24 cellular contexts compared by ENCODE assay signal in the genomic region with DNA sequence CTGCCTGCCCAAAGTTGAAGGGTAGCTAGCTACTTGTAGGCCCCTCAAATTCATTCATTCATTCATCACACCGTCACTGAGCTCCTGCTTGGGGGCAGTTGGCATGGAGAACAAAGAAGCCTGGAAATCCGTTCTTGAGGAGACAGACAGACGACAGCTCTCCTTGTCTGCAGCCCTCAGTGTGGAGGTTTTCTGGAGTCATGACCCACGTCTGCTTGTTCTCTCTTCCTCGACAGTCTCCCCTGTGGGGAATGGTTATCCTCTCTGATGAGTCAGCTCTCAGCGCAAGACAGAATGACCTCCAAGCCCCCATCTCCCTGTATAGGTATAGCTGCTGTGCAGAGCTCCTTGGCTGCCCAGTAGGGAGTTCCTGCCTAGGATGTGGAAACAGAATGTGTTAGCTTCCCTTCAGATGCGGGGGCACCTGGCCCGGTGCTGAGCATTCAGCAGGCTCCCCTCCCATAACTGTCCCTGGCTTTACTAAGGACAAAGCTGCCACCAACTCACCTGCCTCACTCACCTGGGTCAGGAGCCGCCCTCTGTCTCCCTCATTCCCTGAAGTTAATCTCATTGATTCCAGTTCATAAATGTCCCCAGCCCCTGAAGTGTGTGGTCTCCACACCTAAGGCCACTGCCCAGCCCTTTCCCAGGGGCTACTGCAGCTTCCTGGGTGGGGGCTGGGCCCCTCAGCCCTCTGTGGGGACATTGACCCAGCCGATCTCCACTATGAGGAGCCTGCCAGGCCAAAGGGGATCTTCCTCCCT.
"Had no signal": no experiment of that assay in that cellular context is flagged by ENCODE, and none has a peak within 500 bp of the region (broad histone marks: within the 10 kb centered on the region; RNA-seq: fewer than 3 reads in every experiment).

No MANE protein-coding gene starts in this region.

- H3K4me3 ChIP-seq: left lung, lung, pancreas, psoas muscle, right atrium auricular region, tibial nerve had no signal

- H3K9me3 Mint-ChIP-seq: activated naive CD8-positive, alpha-beta T cell treated with anti-CD3 and anti-CD28 coated beads for 36 hours; activated T-cell treated with anti-CD3 and anti-CD28 coated beads, Interleukin-2, amount 50 U/mL, for 24 hours; activated T-helper 17 cell treated with anti-CD3 and anti-CD28 coated beads, Interleukin-2, amount 50 U/mL, for 72 hours; immature natural killer cell; neural crest cell; stimulated activated naive CD8-positive, alpha-beta T cell treated with anti-CD3 and anti-CD28 coated beads, Interleukin-15, Interleukin-2, amounts not matched to agents 100 ng/mL and 50 ng/mL, for 24 hours had no signal

- H3K4me1 ChIP-seq: left lung, pancreas, psoas muscle had no signal

- H3K27ac Mint-ChIP-seq: activated T-cell treated with anti-CD3 and anti-CD28 coated beads, Interleukin-2, amount 50 U/mL, for 24 hours; activated T-helper 17 cell treated with anti-CD3 and anti-CD28 coated beads, Interleukin-2, amount 50 U/mL, for 72 hours; immature natural killer cell; naive B cell; stimulated activated naive CD8-positive, alpha-beta T cell treated with anti-CD3 and anti-CD28 coated beads, Interleukin-15, Interleukin-2, amounts not matched to agents 100 ng/mL and 50 ng/mL, for 24 hours; WTC11 had no signal

- ATAC-seq: activated T-helper 17 cell treated with anti-CD3 and anti-CD28 coated beads, Interleukin-2, amount 50 U/mL, for 72 hours; foreskin keratinocyte; left lung; pancreas; psoas muscle; WTC11 had no signal

- DNase-seq: activated naive CD4-positive, alpha-beta T cell treated with Interleukin-2 at 50 U/mL for 16 hours; activated naive CD8-positive, alpha-beta T cell treated with anti-CD3 and anti-CD28 coated beads for 36 hours; activated T-cell treated with anti-CD3 and anti-CD28 coated beads, Interleukin-2, amount 50 U/mL, for 24 hours; amniotic stem cell; caudate nucleus; effector memory CD4-positive, alpha-beta T cell; foreskin keratinocyte; immature natural killer cell; kidney glomerular epithelial cell; left lung; naive B cell; pancreas; psoas muscle; stimulated activated CD4-positive, alpha-beta T cell treated with anti-CD3 and anti-CD28 coated beads, Interleukin-12 subunit alpha, Interleukin-12 subunit beta, amount 100 ng/mL, for 4 hours; T-helper 9 cell had no signal

- H3K27ac ChIP-seq: foreskin keratinocyte, left lung, pancreas, psoas muscle, right atrium auricular region, tibial nerve had no signal

- H3K27me3 Mint-ChIP-seq: activated naive CD8-positive, alpha-beta T cell treated with anti-CD3 and anti-CD28 coated beads for 36 hours had no signal

- H3K27me3 ChIP-seq: foreskin keratinocyte, pancreas, right atrium auricular region, tibial nerve had no signal

- H3K4me3 Mint-ChIP-seq: activated naive CD8-positive, alpha-beta T cell treated with anti-CD3 and anti-CD28 coated beads for 36 hours; activated T-cell treated with anti-CD3 and anti-CD28 coated beads, Interleukin-2, amount 50 U/mL, for 24 hours; activated T-helper 17 cell treated with anti-CD3 and anti-CD28 coated beads, Interleukin-2, amount 50 U/mL, for 72 hours; immature natural killer cell; naive B cell; neural crest cell; stimulated activated naive CD8-positive, alpha-beta T cell treated with anti-CD3 and anti-CD28 coated beads, Interleukin-15, Interleukin-2, amounts not matched to agents 100 ng/mL and 50 ng/mL, for 24 hours; WTC11 had no signal

- H3K36me3 Mint-ChIP-seq: activated naive CD8-positive, alpha-beta T cell treated with anti-CD3 and anti-CD28 coated beads for 36 hours; immature natural killer cell; naive B cell; WTC11 had no signal

- FAIRE-seq: colon, pancreas, urothelium cell line had no signal

- H3K4me1 Mint-ChIP-seq: activated naive CD8-positive, alpha-beta T cell treated with anti-CD3 and anti-CD28 coated beads for 36 hours; activated T-helper 17 cell treated with anti-CD3 and anti-CD28 coated beads, Interleukin-2, amount 50 U/mL, for 72 hours; immature natural killer cell; naive B cell had no signal

- H3K9me3 ChIP-seq: left lung, pancreas, psoas muscle, right atrium auricular region, tibial nerve had no signal

- H3K36me3 ChIP-seq: left lung, pancreas, right atrium auricular region, tibial nerve had no signal
